In the genomic region with DNA sequence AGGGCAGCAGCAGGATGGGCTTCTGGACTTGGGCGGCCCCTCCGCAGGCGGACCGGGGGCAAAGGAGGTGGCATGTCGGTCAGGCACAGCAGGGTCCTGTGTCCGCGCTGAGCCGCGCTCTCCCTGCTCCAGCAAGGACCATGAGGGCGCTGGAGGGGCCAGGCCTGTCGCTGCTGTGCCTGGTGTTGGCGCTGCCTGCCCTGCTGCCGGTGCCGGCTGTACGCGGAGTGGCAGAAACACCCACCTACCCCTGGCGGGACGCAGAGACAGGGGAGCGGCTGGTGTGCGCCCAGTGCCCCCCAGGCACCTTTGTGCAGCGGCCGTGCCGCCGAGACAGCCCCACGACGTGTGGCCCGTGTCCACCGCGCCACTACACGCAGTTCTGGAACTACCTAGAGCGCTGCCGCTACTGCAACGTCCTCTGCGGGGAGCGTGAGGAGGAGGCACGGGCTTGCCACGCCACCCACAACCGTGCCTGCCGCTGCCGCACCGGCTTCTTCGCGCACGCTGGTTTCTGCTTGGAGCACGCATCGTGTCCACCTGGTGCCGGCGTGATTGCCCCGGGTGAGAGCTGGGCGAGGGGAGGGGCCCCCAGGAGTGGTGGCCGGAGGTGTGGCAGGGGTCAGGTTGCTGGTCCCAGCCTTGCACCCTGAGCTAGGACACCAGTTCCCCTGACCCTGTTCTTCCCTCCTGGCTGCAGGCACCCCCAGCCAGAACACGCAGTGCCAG, we compare ENCODE assay signal across 8 cellular contexts. TPM values are rescaled to one million over a fixed set of nuclear protein-coding genes. Genes with fewer than 3 reads are reported as not detected.
DNase-seq lines count a peak whose midpoint lies in the region; ATAC-seq, FAIRE-seq and TF ChIP-seq lines count a peak whose summit lies in the region.

A gene with protein sequence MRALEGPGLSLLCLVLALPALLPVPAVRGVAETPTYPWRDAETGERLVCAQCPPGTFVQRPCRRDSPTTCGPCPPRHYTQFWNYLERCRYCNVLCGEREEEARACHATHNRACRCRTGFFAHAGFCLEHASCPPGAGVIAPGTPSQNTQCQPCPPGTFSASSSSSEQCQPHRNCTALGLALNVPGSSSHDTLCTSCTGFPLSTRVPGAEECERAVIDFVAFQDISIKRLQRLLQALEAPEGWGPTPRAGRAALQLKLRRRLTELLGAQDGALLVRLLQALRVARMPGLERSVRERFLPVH (plus strand): TSS at position 25 of the 729 bp plus-strand sequence. CDS start 116 bp downstream, at position 141.

- no peak for TF ChIP-seq CTCF in 22Rv1 (IDR thresholded peaks at IDR 0.05)
- TF ChIP-seq CTCF in NB4 (IDR thresholded peaks at IDR 0.05; ENCODE audit: low read depth, low read length), result no peak
- TF ChIP-seq CTCF in mucosa of descending colon (IDR thresholded peaks at IDR 0.05), result no peak

- H3K27me3 ChIP-seq in effector memory CD4-positive, alpha-beta T cell (replicated peaks; ENCODE audit: control insufficient read depth, insufficient read depth, low read length, poor library complexity, severe bottlenecking), result no peaks in the 10 kb centered on the region

- FAIRE-seq in H54 (lab: Jason Lieb, UNC), result no peak

- peak; percentile 26 for ATAC-seq in mucosa of descending colon
- no peak for ATAC-seq in GM21723 (IDR thresholded peaks at IDR 0.05; ENCODE audit: unreplicated experiment)
- no peak for ATAC-seq in HG03520 (IDR thresholded peaks at IDR 0.05; ENCODE audit: unreplicated experiment)

- H3K27ac ChIP-seq in 22Rv1, result peak within 1 kb of the TSS; percentile 32
- H3K27ac ChIP-seq in effector memory CD4-positive, alpha-beta T cell (ENCODE audit: insufficient read depth, low read length, poor library complexity, severe bottlenecking), result no peak within 1 kb of the TSS

- intact Hi-C loops in mucosa of descending colon (cut with DNase I, micrococcal nuclease), result no loop called here

- H3K4me1 ChIP-seq in effector memory CD4-positive, alpha-beta T cell (ENCODE audit: control insufficient read depth, insufficient read depth, low read length, poor library complexity, severe bottlenecking), result peaks cover 32% of the 10 kb centered on the region
- H3K4me1 ChIP-seq in mucosa of descending colon (ENCODE audit: low read depth), result peaks cover 41% of the 10 kb centered on the region

- peaks cover 8% of the 10 kb centered on the region for H3K36me3 ChIP-seq in effector memory CD4-positive, alpha-beta T cell (ENCODE audit: control insufficient read depth, insufficient read depth, low read length)
- H3K36me3 ChIP-seq in mucosa of descending colon (ENCODE audit: low read depth), result no peaks in the 10 kb centered on the region

- peak; percentile 9 for TF ChIP-seq POLR2A in NB4 (IDR thresholded peaks at IDR 0.05; ENCODE audit: extremely low read depth, insufficient read length)
- no peak; the same call in 1 of the 2 replicates for TF ChIP-seq POLR2A in H54 (IDR thresholded peaks at IDR 0.05; ENCODE audit: low read depth, low read length)

- no peak within 1 kb of the TSS for H3K4me3 ChIP-seq in NB4 (ENCODE audit: low read depth, low read length)
- H3K4me3 ChIP-seq in effector memory CD4-positive, alpha-beta T cell (ENCODE audit: insufficient read depth, low read depth, low read length, poor library complexity, severe bottlenecking), result peak within 1 kb of the TSS; percentile 37
- H3K4me3 ChIP-seq in mucosa of descending colon, result no peak within 1 kb of the TSS

- H3K9me3 ChIP-seq in effector memory CD4-positive, alpha-beta T cell (ENCODE audit: control insufficient read depth, low read length), result no peaks in the 10 kb centered on the region
- H3K9me3 ChIP-seq in mucosa of descending colon, result no peaks in the 10 kb centered on the region

- DNase-seq in NB4 (ENCODE audit: low read depth), result no peak
- no peak for DNase-seq in effector memory CD4-positive, alpha-beta T cell
- DNase-seq in mucosa of descending colon, result peak in 2 of 3 donors; percentile 39 to 65
- no peak for DNase-seq in H54 (ENCODE audit: insufficient read length, low spot score)
- no peak for DNase-seq in SHP77 treated with DMSO at 0.1 percent for 48 hours (lab: John Stamatoyannopoulos, UW)

RNA-seq across cellular contexts. Expression of the gene that starts here (rescaled TPM):
- 10 to 100 TPM in 1 of 3 donors, not detected in 2; 19.7 TPM for total RNA-seq in mucosa of descending colon

Comparison
In these comparisons a context has a peak if more than half of its experiments do, and no peak if none do; other contexts are left out.
1. DNase-seq: peak in mucosa of descending colon (2 of 3); none in NB4 (single experiment), effector memory CD4-positive, alpha-beta T cell (0 of 3), H54 (single experiment) and SHP77 treated with DMSO at 0.1 percent for 48 hours (single experiment).